In the genomic region with DNA sequence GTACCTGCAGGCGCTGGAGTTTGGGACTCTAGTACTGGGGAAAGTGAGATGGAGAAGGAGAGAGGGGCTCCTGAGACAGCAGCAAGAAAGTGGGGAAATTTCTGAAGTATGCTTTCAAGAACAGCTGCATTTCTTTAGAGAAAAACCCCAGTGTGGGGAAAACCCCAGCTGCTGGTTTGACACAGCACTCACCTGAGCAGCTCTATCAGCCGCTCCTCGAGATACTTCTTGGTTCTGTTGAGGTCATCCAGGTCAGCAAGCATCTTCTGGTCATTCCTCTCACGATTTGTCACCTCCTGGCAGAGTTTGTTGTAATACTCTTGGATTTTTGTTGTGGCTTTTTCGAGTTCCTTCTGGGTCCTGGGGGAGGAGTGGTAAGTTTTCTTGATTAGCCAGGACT, we compare ENCODE assay signal across 12 cellular contexts. TPM values are rescaled to one million over a fixed set of nuclear protein-coding genes. Genes with fewer than 3 reads are reported as not detected.
DNase-seq lines count a peak whose midpoint lies in the region; ATAC-seq and TF ChIP-seq lines count a peak whose summit lies in the region.
"Had no signal": no experiment of that assay in that cellular context is flagged by ENCODE, and none has a peak within 500 bp of the region (broad histone marks: within the 10 kb centered on the region; RNA-seq: fewer than 3 reads in every experiment).

No MANE protein-coding gene starts in this region.

- intact Hi-C loops in ovary (cut with DNase I), result no loop called here

- no peaks in the 10 kb centered on the region for H3K36me3 ChIP-seq in ovary

- WGBS in ovary, 3 donors, result 77 to 85% (median 84%) methylated on average over 5 of the region's 5 CpGs

- no peak overlapping the region for H3K27ac ChIP-seq in ovary
- H3K27ac ChIP-seq: BLaER1, PC-9 had no signal

- no peak overlapping the region for H3K4me3 ChIP-seq in ovary
- H3K4me3 ChIP-seq: BLaER1, PC-9 had no signal

- DNase-seq in stimulated activated CD4-positive, alpha-beta T cell treated with anti-CD3 and anti-CD28 coated beads, Interleukin-15, amount 100 ng/mL, for 24 hours, result peak; percentile 43
- DNase-seq in stimulated activated CD4-positive, alpha-beta T cell treated with anti-CD3 and anti-CD28 coated beads, Interleukin-2, amount 100 ng/mL, for 24 hours, result no peak
- DNase-seq in stimulated activated effector memory CD8-positive, alpha-beta T cell treated with anti-CD3 and anti-CD28 coated beads, Interleukin-12 subunit alpha, Interleukin-12 subunit beta, amount 100 ng/mL, for 72 hours (ENCODE audit: low spot score in 2 of 2), result no peak
- DNase-seq in activated gamma-delta T cell treated with Interleukin-2 at 50 U/mL for 16 hours, result no peak
- no peak for DNase-seq in ovary
- DNase-seq: NCI-H2171 treated with DMSO at 0.1 percent for 48 hours, PC-9 had no signal

- H3K9me3 ChIP-seq in ovary, result no peaks in the 10 kb centered on the region
- H3K9me3 ChIP-seq: BLaER1 had no signal

- H3K36me3 Mint-ChIP-seq in stimulated activated effector memory CD8-positive, alpha-beta T cell treated with anti-CD3 and anti-CD28 coated beads, Interleukin-12 subunit alpha, Interleukin-12 subunit beta, amount 100 ng/mL, for 72 hours, result peaks cover 100% of the 10 kb centered on the region

- no peak for TF ChIP-seq POLR2A in ovary (IDR thresholded peaks at IDR 0.05)

- H3K27ac Mint-ChIP-seq in stimulated activated effector memory CD8-positive, alpha-beta T cell treated with anti-CD3 and anti-CD28 coated beads, Interleukin-12 subunit alpha, Interleukin-12 subunit beta, amount 100 ng/mL, for 72 hours, result peak overlapping the region; percentile 81

- no peak for TF ChIP-seq CTCF in ovary (IDR thresholded peaks at IDR 0.05)

- ATAC-seq in GM21360 (IDR thresholded peaks at IDR 0.05; ENCODE audit: unreplicated experiment) (peak; percentile 48), HG03520 (IDR thresholded peaks at IDR 0.05; ENCODE audit: unreplicated experiment) (peak; percentile 45), GM21576 (IDR thresholded peaks at IDR 0.05; ENCODE audit: unreplicated experiment) (no peak)
- ATAC-seq in stimulated activated effector memory CD8-positive, alpha-beta T cell treated with anti-CD3 and anti-CD28 coated beads, Interleukin-12 subunit alpha, Interleukin-12 subunit beta, amount 100 ng/mL, for 72 hours, result peak; percentile 55

- H3K4me1 Mint-ChIP-seq in stimulated activated effector memory CD8-positive, alpha-beta T cell treated with anti-CD3 and anti-CD28 coated beads, Interleukin-12 subunit alpha, Interleukin-12 subunit beta, amount 100 ng/mL, for 72 hours, result peaks cover 91% of the 10 kb centered on the region

- no peak for TF ChIP-seq EP300 in ovary (IDR thresholded peaks at IDR 0.05)

- H3K9me3 Mint-ChIP-seq in stimulated activated effector memory CD8-positive, alpha-beta T cell treated with anti-CD3 and anti-CD28 coated beads, Interleukin-12 subunit alpha, Interleukin-12 subunit beta, amount 100 ng/mL, for 72 hours, result no peaks in the 10 kb centered on the region

- H3K4me3 Mint-ChIP-seq in stimulated activated effector memory CD8-positive, alpha-beta T cell treated with anti-CD3 and anti-CD28 coated beads, Interleukin-12 subunit alpha, Interleukin-12 subunit beta, amount 100 ng/mL, for 72 hours, result peak overlapping the region; percentile 73

- no peaks in the 10 kb centered on the region for H3K27me3 ChIP-seq in ovary
- H3K27me3 ChIP-seq: BLaER1 had no signal

- H3K4me1 ChIP-seq in ovary (ENCODE audit: insufficient read depth), result no peaks in the 10 kb centered on the region
- H3K4me1 ChIP-seq: BLaER1 had no signal

RNA-seq across cellular contexts. Expression of a gene that starts 18.8 kb away (rescaled TPM):
- total RNA-seq in ovary, result 1 to 10 TPM in 1 of 7 donors, under 1 TPM in 6; 0.20 to 2.3 (median 0.55) TPM
- 1 to 10 TPM in 1 of 2 donors, under 1 TPM in 1; 0.41 to 3.5 TPM for polyA plus RNA-seq in ovary
- total RNA-seq: epithelial cell of proximal tubule had no signal

RNA-seq across cellular contexts. Expression of a gene that starts 33.6 kb away (rescaled TPM):
- total RNA-seq in ovary, result 10 to 100 TPM; 30.2 to 81.0 (median 52.8) TPM
- 10 to 100 TPM; 32.0 to 61.0 TPM for polyA plus RNA-seq in ovary
